9 cellular contexts compared by ENCODE assay signal in the genomic region with DNA sequence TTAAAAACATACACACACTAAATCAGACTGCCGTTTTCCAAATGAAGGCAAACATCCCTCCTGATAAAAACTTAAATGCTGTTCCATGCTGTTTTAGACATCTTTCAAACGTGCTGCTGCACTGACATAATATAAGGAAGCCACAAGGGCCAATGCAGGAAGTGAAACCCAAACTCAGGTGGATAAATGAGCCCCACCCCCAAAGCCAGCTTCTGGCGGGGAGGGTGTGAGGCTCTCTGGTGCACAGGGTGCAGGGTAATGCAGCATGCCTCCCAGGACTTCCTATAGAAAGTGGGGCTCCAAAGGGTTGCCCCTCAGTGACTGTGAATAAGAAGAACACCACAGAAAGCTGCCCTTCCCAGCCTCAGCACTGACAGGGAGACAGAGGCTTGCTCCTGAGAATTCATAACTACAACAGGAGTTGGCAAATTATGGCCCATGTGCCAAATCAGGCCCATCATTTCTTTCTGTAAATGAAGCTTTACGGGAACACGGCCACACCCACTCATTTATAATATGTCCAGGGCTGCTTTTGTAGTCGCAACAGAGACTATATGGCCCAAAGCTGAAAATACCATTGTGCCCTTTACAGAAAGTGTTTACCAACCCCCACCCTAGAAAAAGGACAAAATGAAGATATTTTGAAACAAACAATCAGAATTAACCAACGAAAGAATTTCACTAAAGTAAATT. TPM values are rescaled to one million over a fixed set of nuclear protein-coding genes. Genes with fewer than 3 reads are reported as not detected.
DNase-seq lines count a peak whose midpoint lies in the region; ATAC-seq, FAIRE-seq and TF ChIP-seq lines count a peak whose summit lies in the region.
"Not testable (repeated sequence)": the region's sequence is repeated elsewhere in the genome, so short reads cannot be mapped to it uniquely, and the experiment has no call there.
"Had no signal": no experiment of that assay in that cellular context is flagged by ENCODE, and none has a peak within 500 bp of the region (broad histone marks: within the 10 kb centered on the region; RNA-seq: fewer than 3 reads in every experiment).

No MANE protein-coding gene starts in this region.

- not testable (repeated sequence) for H3K4me3 ChIP-seq in GM23338, spleen

- H3K27ac Mint-ChIP-seq in GM23338: not testable (repeated sequence)
- peak overlapping the region; percentile 61 for H3K27ac Mint-ChIP-seq in T-helper 17 cell

- intact Hi-C loops in spleen (cut with DNase I; ENCODE audit: low total_unique reads): not testable (repeated sequence)

- peak; percentile 100 for ATAC-seq in GM19395 (IDR thresholded peaks at IDR 0.05; ENCODE audit: unreplicated experiment)
- peak; percentile 77 for ATAC-seq in GM23338
- ATAC-seq in HG03066 (IDR thresholded peaks at IDR 0.05; ENCODE audit: low read depth, unreplicated experiment): peak; percentile 98
- peak; percentile 95 for ATAC-seq in HG03575 (IDR thresholded peaks at IDR 0.05; ENCODE audit: extremely low read depth, insufficient number of reproducible peaks, low FRiP score, unreplicated experiment)
- peak; percentile 99 for ATAC-seq in T-helper 17 cell

- not testable (repeated sequence) for H3K9me2 ChIP-seq in GM23338 (ENCODE audit: insufficient read depth)

- 48 to 62% (median 50%) methylated on average over 7 of the region's 7 CpGs for WGBS in spleen, 5 donors

- not testable (repeated sequence) for H3K4me2 ChIP-seq in GM23338

- H3K27me3 ChIP-seq in GM23338 (ENCODE audit: insufficient read depth); spleen (replicated peaks in 1 of 7): not testable (repeated sequence)

- TF ChIP-seq CTCF in GM23338 (conservative IDR thresholded peaks at IDR 0.05; ENCODE audit: low read depth in 2 of 2); spleen (IDR thresholded peaks at IDR 0.05 in 8 of 11, conservative IDR thresholded peaks at IDR 0.05 in 3 of 11): not testable (repeated sequence)

- H3K4me3 Mint-ChIP-seq in GM23338, T-helper 17 cell: not testable (repeated sequence)

- H3K4me1 Mint-ChIP-seq in GM23338: peaks cover 30% of the 10 kb centered on the region
- peaks cover 15% of the 10 kb centered on the region for H3K4me1 Mint-ChIP-seq in T-helper 17 cell

- not testable (repeated sequence) for H4K20me1 ChIP-seq in GM23338 (replicated peaks; ENCODE audit: insufficient read depth)

- H3K27me3 Mint-ChIP-seq in GM23338 (ENCODE audit: insufficient read depth, low read depth, poor library complexity); T-helper 17 cell: not testable (repeated sequence)

- H3K79me2 ChIP-seq in GM23338 (replicated peaks; ENCODE audit: insufficient read depth): not testable (repeated sequence)

- not testable (repeated sequence) for H3K27ac ChIP-seq in GM23338 (ENCODE audit: low read depth)
- peak overlapping the region in 5 of 8 donors; percentile 22 to 69 (median 53) for H3K27ac ChIP-seq in spleen

- TF ChIP-seq POLR2A in spleen (IDR thresholded peaks at IDR 0.05): not testable (repeated sequence)

- not testable (repeated sequence) for H3K9me3 ChIP-seq in T-helper 17 cell (ENCODE audit: control insufficient read depth, low read length, poor library complexity, severe bottlenecking); spleen

- FAIRE-seq in GM18507 (lab: Jason Lieb, UNC): peak; percentile 97

- not testable (repeated sequence) for DNase-seq in GM18507 (ENCODE audit: extremely low spot score, insufficient read length, low read depth); GM23338 (ENCODE audit: low spot score); T-helper 17 cell; spleen
- peak; percentile 28 for DNase-seq in activated effector memory CD4-positive, alpha-beta T cell treated with Interleukin-2 at 50 U/mL for 16 hours

- H3F3A ChIP-seq in GM23338 (replicated peaks; ENCODE audit: low read depth): not testable (repeated sequence)

- not testable (repeated sequence) for H3K36me3 ChIP-seq in GM23338 (ENCODE audit: insufficient read depth)
- peaks cover 3 to 70% (median 35%) of the 10 kb centered on the region in 6 donors for H3K36me3 ChIP-seq in spleen

- peaks cover 58% of the 10 kb centered on the region for H3K36me3 Mint-ChIP-seq in GM23338 (ENCODE audit: low read depth)
- H3K36me3 Mint-ChIP-seq in T-helper 17 cell (ENCODE audit: low read depth): not testable (repeated sequence)

- not testable (repeated sequence) for H3K9me3 Mint-ChIP-seq in GM23338

- not testable (repeated sequence) for H2AFZ ChIP-seq in GM23338

- peaks cover 15% of the 10 kb centered on the region for H3K4me1 ChIP-seq in GM23338 (ENCODE audit: insufficient read depth)
- peaks cover 0 to 27% (median 7%) of the 10 kb centered on the region in 6 donors for H3K4me1 ChIP-seq in spleen

RNA-seq across cellular contexts. Expression of a gene that starts 37.2 kb away (rescaled TPM):
- 0.39 and 0.69 TPM in 2 replicates for total RNA-seq in GM23338 (2014; rRNA removed; shearing (Covaris generic))
- polyA plus RNA-seq in GM23338 (2016; fragmentation: Nextera tagmentation; extraction: Ambion mirVana) (0.38 and 0.40 TPM in 2 replicates), spleen (1 to 10 TPM in 1 of 3 donors, under 1 TPM in 2; 0.86 to 1.2 (median 1.00) TPM)
- total RNA-seq in T-helper 17 cell (not detected), spleen (1 to 10 TPM in 4 of 7 donors, under 1 TPM in 3; 0.39 to 3.0 (median 1.0) TPM)
- total RNA-seq: glomerular endothelial cell had no signal
